ENCODE assay signal across 24 cellular contexts in genomic region chr1:29590583-29591555, GRCh38.
A peak's percentile ranks its signal among the peaks of the same experiment; 100 is the strongest.
DNase-seq lines count a peak whose midpoint lies in the region; ATAC-seq and TF ChIP-seq lines count a peak whose summit lies in the region.
"Had no signal": no experiment of that assay in that cellular context is flagged by ENCODE, and none has a peak within 500 bp of the region (broad histone marks: within the 10 kb centered on the region; RNA-seq: fewer than 3 reads in every experiment).

No MANE protein-coding gene starts in this region.

- H3K27ac Mint-ChIP-seq in endodermal cell: no peak overlapping the region
- H3K27ac Mint-ChIP-seq: activated naive CD4-positive, alpha-beta T cell treated with anti-CD3 and anti-CD28 coated beads, Interleukin-2, amount 50 U/mL, for 24 hours; stimulated activated memory B cell treated with anti-CD40 and anti-IgM and Interleukin-4, amounts not matched to agents 10 μg/mL and 1 μg/mL and 100 μg/mL, for 72 hours had no signal

- no peak overlapping the region for H3K4me3 Mint-ChIP-seq in endodermal cell
- H3K4me3 Mint-ChIP-seq: activated naive CD4-positive, alpha-beta T cell treated with anti-CD3 and anti-CD28 coated beads, Interleukin-2, amount 50 U/mL, for 24 hours; stimulated activated memory B cell treated with anti-CD40 and anti-IgM and Interleukin-4, amounts not matched to agents 10 μg/mL and 1 μg/mL and 100 μg/mL, for 72 hours had no signal

- H3K4me1 ChIP-seq in endodermal cell (ENCODE audit: control insufficient read depth, insufficient read depth, low read length): no peaks in the 10 kb centered on the region
- H3K4me1 ChIP-seq in osteoblast (ENCODE audit: insufficient read depth, low read length): peaks cover 8% of the 10 kb centered on the region
- H3K4me1 ChIP-seq: SJCRH30, spleen, thyroid gland had no signal

- H3K27me3 ChIP-seq in endodermal cell (ENCODE audit: control insufficient read depth, insufficient read depth, low read length, poor library complexity, severe bottlenecking) (no peaks in the 10 kb centered on the region), osteoblast (ENCODE audit: insufficient read depth, low read length) (no peaks in the 10 kb centered on the region)
- H3K27me3 ChIP-seq: cardiac muscle cell, thyroid gland had no signal

- H3K27ac ChIP-seq in endodermal cell (ENCODE audit: low read depth, low read length) (no peak overlapping the region), osteoblast (ENCODE audit: low read depth, low read length) (no peak overlapping the region)
- H3K27ac ChIP-seq: C4-2B, cardiac muscle cell, KMS-11, SJCRH30, spleen, thyroid gland had no signal

- H3K9me3 ChIP-seq in endodermal cell (ENCODE audit: control insufficient read depth, low read length) (no peaks in the 10 kb centered on the region), osteoblast (ENCODE audit: low read depth, low read length) (no peaks in the 10 kb centered on the region)
- H3K9me3 ChIP-seq: spleen, thyroid gland had no signal

- H3K4me1 Mint-ChIP-seq in endodermal cell: no peaks in the 10 kb centered on the region
- H3K4me1 Mint-ChIP-seq: activated naive CD4-positive, alpha-beta T cell treated with anti-CD3 and anti-CD28 coated beads, Interleukin-2, amount 50 U/mL, for 24 hours; stimulated activated memory B cell treated with anti-CD40 and anti-IgM and Interleukin-4, amounts not matched to agents 10 μg/mL and 1 μg/mL and 100 μg/mL, for 72 hours had no signal

- H3K36me3 ChIP-seq in endodermal cell (ENCODE audit: control insufficient read depth, insufficient read depth, low read length) (no peaks in the 10 kb centered on the region), osteoblast (ENCODE audit: insufficient read depth, low read length) (no peaks in the 10 kb centered on the region)
- H3K36me3 ChIP-seq: cardiac muscle cell, SJCRH30, spleen, thyroid gland had no signal

- no peaks in the 10 kb centered on the region for H4K20me1 ChIP-seq in osteoblast (ENCODE audit: insufficient read depth, low read length)

- TF ChIP-seq CTCF in endodermal cell (conservative IDR thresholded peaks at IDR 0.05) (no peak), osteoblast (IDR thresholded peaks at IDR 0.05; ENCODE audit: extremely low read depth, low read depth, low read length) (no peak)

- no peaks in the 10 kb centered on the region for H3K36me3 Mint-ChIP-seq in endodermal cell (ENCODE audit: low read depth)
- H3K36me3 Mint-ChIP-seq: activated naive CD4-positive, alpha-beta T cell treated with anti-CD3 and anti-CD28 coated beads, Interleukin-2, amount 50 U/mL, for 24 hours; stimulated activated memory B cell treated with anti-CD40 and anti-IgM and Interleukin-4, amounts not matched to agents 10 μg/mL and 1 μg/mL and 100 μg/mL, for 72 hours had no signal

- no peaks in the 10 kb centered on the region for H3K9me3 Mint-ChIP-seq in endodermal cell
- H3K9me3 Mint-ChIP-seq: activated naive CD4-positive, alpha-beta T cell treated with anti-CD3 and anti-CD28 coated beads, Interleukin-2, amount 50 U/mL, for 24 hours had no signal

- H3K27me3 Mint-ChIP-seq in endodermal cell (ENCODE audit: insufficient read depth): peaks cover 3% of the 10 kb centered on the region

- H2AFZ ChIP-seq in osteoblast (ENCODE audit: low read length): no peak overlapping the region

- H3K4me3 ChIP-seq in endodermal cell (ENCODE audit: low read length) (no peak overlapping the region), osteoblast (ENCODE audit: insufficient read depth, low read length) (no peak overlapping the region)
- H3K4me3 ChIP-seq: cardiac muscle cell, SJCRH30, spleen, thyroid gland had no signal

- peak overlapping the region; percentile 32 for H3K4me2 ChIP-seq in osteoblast (ENCODE audit: insufficient read depth, low read length)
- H3K4me2 ChIP-seq: KMS-11 had no signal

- DNase-seq in H4 (ENCODE audit: low spot score): peak; percentile 50
- DNase-seq in RKO (ENCODE audit: low spot score): peak; percentile 41
- DNase-seq in endodermal cell: peak; percentile 46
- peak; percentile 87 for DNase-seq in osteoblast (ENCODE audit: insufficient read length, low spot score, missing footprints)
- DNase-seq in stimulated activated CD4-positive, alpha-beta T cell treated with anti-CD3 and anti-CD28 coated beads, Interleukin-2, amount 100 ng/mL, for 24 hours: no peak
- no peak for DNase-seq in anterior cingulate cortex (lab: John Stamatoyannopoulos, UW)
- DNase-seq: activated CD4-positive, alpha-beta T cell treated with anti-CD3 and anti-CD28 coated beads for 4 hours; activated T-cell treated with anti-CD3 and anti-CD28 coated beads for 4 hours; DMS79; effector CD4-positive, alpha-beta T cell; left ventricle myocardium superior; NCI-H1417 treated with DMSO at 0.1 percent for 48 hours; NCI-H2227 treated with DMSO at 0.1 percent for 48 hours; NK-92 treated with Interleukin-12 subunit alpha and Interleukin-12 subunit beta, amount 100 ng/mL, for 24 hours; posterior cingulate gyrus; SJCRH30; spleen; thyroid gland had no signal

- H3K9ac ChIP-seq in endodermal cell (ENCODE audit: extremely low read depth, low read length, poor library complexity, severe bottlenecking): no peak overlapping the region
- H3K9ac ChIP-seq: KMS-11 had no signal

- 83 to 90% methylated on average over 9 to 10 of the region's 10 CpGs for WGBS in endodermal cell (ENCODE audit: insufficient coverage in 1 of 2, insufficient read length in 1 of 2), 2 experiments

- no peak for ATAC-seq in GM21390 (IDR thresholded peaks at IDR 0.05; ENCODE audit: unreplicated experiment)
- ATAC-seq: left ventricle myocardium superior; stimulated activated memory B cell treated with anti-CD40 and anti-IgM and Interleukin-4, amounts not matched to agents 10 μg/mL and 1 μg/mL and 100 μg/mL, for 72 hours had no signal

- H3K79me2 ChIP-seq in osteoblast (ENCODE audit: insufficient read depth, low read length): no peaks in the 10 kb centered on the region

Comparison
In these comparisons a context has a peak if more than half of its experiments do, and no peak if none do; other contexts are left out.
1. DNase-seq: peak in H4 (single experiment), RKO (single experiment), endodermal cell (single experiment) and osteoblast (single experiment); none in stimulated activated CD4-positive, alpha-beta T cell treated with anti-CD3 and anti-CD28 coated beads, Interleukin-2, amount 100 ng/mL, for 24 hours (0 of 2) and anterior cingulate cortex (0 of 58).